In the genomic region with DNA sequence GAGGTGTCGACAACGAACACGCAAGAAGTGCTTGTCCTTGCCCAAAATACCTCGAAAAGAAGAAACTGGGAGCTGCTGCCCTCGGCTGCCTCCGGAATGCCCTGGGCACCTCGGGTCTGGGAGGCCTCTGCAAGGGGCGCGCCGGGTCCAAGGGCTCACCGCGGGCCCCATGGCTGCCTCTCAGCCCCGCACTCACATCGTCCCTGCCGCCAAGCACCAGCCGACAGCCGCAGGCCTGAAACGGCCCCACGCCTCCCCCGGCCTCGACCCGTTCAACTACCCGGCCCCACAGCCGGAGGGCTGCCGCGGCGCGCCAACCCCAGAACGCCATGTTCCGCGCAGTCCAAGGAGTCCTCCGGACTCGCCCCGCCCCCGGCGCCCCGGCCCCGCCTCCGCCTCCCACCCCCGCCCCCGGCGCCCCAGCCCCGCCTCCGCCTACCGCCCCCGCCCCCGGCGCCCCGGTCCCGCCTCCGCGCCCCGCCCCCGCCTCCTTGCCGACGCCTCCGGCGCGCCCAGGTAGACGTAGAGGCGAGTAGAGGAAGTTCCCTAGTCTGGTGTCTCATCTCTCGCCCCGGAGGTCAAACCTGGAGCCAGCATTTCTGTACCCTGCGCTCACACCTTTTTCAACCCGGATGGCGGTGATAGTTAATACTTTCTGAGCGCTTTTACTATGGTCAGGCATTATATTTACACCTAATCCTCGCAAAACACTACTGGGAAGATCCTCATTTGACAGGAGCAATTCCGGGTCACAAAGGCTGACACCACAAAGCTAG, we compare ENCODE assay signal across 1 cellular context.
A peak's percentile ranks its signal among the peaks of the same experiment; 100 is the strongest.
TF ChIP-seq lines count a peak whose summit lies in the region.

Gene SIRT3 (minus strand): TSS at position 345 of the 776 bp plus-strand sequence. CDS start 14 bp downstream, at position 331.

TF ChIP-seq in HCT116, 20 proteins besides CTCF, POLR2A, EP300 and RAD21 (continued from another document):
- TF ChIP-seq, protein P1, sequence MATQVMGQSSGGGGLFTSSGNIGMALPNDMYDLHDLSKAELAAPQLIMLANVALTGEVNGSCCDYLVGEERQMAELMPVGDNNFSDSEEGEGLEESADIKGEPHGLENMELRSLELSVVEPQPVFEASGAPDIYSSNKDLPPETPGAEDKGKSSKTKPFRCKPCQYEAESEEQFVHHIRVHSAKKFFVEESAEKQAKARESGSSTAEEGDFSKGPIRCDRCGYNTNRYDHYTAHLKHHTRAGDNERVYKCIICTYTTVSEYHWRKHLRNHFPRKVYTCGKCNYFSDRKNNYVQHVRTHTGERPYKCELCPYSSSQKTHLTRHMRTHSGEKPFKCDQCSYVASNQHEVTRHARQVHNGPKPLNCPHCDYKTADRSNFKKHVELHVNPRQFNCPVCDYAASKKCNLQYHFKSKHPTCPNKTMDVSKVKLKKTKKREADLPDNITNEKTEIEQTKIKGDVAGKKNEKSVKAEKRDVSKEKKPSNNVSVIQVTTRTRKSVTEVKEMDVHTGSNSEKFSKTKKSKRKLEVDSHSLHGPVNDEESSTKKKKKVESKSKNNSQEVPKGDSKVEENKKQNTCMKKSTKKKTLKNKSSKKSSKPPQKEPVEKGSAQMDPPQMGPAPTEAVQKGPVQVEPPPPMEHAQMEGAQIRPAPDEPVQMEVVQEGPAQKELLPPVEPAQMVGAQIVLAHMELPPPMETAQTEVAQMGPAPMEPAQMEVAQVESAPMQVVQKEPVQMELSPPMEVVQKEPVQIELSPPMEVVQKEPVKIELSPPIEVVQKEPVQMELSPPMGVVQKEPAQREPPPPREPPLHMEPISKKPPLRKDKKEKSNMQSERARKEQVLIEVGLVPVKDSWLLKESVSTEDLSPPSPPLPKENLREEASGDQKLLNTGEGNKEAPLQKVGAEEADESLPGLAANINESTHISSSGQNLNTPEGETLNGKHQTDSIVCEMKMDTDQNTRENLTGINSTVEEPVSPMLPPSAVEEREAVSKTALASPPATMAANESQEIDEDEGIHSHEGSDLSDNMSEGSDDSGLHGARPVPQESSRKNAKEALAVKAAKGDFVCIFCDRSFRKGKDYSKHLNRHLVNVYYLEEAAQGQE (IDR thresholded peaks at IDR 0.05; ENCODE audit: low read depth) = no peak
- TF ChIP-seq POLR2AphosphoS5 (IDR thresholded peaks at IDR 0.05; ENCODE audit: low read depth, low read length) (peak; percentile 85), SP1 (IDR thresholded peaks at IDR 0.05; ENCODE audit: low read depth) (peak; percentile 57), CEBPB (IDR thresholded peaks at IDR 0.05; ENCODE audit: low read depth) (no peak), JUND (IDR thresholded peaks at IDR 0.05) (no peak), SIN3A (IDR thresholded peaks at IDR 0.05; ENCODE audit: low read depth) (peak; percentile 53), EZH2phosphoT487 (IDR thresholded peaks at IDR 0.05; ENCODE audit: borderline replicate concordance) (no peak), ZFX (IDR thresholded peaks at IDR 0.05) (peak; percentile 85), EZH2 (IDR thresholded peaks at IDR 0.05) (no peak)
- TF ChIP-seq, protein P2, sequence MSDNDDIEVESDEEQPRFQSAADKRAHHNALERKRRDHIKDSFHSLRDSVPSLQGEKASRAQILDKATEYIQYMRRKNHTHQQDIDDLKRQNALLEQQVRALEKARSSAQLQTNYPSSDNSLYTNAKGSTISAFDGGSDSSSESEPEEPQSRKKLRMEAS (IDR thresholded peaks at IDR 0.05) = 0 out of 2 replicates have a peak, but pooled peaks have one; percentile 9
